Comparison of ENCODE assay signal across 1 cellular context in the genomic region with DNA sequence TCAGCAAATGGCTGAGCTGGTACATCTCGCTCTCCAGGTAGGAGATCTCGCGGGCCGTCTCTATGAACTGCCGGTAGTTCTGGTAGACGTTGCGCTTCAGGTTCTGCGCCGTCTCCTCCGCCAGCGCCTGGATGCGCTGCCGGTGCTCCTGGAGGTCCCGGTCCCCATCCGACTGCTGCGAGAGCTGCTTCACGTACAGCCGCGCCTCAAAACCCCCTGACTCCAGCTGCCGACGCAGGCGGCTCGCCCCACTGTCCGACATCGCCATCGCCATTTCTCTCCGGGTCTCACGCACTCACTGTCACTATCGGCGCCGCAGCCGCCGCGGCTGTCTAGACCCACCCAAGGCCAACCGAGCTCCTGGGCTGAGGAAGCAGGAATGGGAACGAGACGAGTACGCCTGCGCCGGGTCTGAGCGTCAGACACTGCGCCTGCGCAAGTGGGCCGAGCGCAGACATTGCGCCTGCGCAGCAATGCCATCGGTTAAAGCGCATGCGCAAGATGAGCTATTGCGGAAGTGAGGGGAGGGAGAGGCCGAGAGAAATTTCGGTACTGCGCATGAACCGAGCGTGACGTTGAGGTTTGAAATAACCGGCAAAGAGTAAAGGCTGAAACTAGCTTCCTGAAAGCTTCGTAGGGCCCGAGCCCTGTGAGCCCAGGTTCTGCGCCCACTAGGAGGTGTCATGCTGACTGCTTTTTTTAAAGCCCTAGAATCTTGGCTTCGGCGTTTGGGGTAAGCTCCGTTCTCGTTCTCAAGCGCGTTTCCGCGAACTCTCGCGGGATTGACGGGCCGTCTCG.
A peak's percentile ranks its signal among the peaks of the same experiment; 100 is the strongest.
TF ChIP-seq lines count a peak whose summit lies in the region.

A gene with protein sequence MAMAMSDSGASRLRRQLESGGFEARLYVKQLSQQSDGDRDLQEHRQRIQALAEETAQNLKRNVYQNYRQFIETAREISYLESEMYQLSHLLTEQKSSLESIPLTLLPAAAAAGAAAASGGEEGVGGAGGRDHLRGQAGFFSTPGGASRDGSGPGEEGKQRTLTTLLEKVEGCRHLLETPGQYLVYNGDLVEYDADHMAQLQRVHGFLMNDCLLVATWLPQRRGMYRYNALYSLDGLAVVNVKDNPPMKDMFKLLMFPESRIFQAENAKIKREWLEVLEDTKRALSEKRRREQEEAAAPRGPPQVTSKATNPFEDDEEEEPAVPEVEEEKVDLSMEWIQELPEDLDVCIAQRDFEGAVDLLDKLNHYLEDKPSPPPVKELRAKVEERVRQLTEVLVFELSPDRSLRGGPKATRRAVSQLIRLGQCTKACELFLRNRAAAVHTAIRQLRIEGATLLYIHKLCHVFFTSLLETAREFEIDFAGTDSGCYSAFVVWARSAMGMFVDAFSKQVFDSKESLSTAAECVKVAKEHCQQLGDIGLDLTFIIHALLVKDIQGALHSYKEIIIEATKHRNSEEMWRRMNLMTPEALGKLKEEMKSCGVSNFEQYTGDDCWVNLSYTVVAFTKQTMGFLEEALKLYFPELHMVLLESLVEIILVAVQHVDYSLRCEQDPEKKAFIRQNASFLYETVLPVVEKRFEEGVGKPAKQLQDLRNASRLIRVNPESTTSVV (minus strand): TSS at position 381 of the 798 bp plus-strand sequence. CDS start 107 bp downstream, at position 274.

TF ChIP-seq in K562, 482 proteins besides CTCF, POLR2A, EP300 and RAD21 (continued from another document and continues in another):
- TF ChIP-seq, protein P1, sequence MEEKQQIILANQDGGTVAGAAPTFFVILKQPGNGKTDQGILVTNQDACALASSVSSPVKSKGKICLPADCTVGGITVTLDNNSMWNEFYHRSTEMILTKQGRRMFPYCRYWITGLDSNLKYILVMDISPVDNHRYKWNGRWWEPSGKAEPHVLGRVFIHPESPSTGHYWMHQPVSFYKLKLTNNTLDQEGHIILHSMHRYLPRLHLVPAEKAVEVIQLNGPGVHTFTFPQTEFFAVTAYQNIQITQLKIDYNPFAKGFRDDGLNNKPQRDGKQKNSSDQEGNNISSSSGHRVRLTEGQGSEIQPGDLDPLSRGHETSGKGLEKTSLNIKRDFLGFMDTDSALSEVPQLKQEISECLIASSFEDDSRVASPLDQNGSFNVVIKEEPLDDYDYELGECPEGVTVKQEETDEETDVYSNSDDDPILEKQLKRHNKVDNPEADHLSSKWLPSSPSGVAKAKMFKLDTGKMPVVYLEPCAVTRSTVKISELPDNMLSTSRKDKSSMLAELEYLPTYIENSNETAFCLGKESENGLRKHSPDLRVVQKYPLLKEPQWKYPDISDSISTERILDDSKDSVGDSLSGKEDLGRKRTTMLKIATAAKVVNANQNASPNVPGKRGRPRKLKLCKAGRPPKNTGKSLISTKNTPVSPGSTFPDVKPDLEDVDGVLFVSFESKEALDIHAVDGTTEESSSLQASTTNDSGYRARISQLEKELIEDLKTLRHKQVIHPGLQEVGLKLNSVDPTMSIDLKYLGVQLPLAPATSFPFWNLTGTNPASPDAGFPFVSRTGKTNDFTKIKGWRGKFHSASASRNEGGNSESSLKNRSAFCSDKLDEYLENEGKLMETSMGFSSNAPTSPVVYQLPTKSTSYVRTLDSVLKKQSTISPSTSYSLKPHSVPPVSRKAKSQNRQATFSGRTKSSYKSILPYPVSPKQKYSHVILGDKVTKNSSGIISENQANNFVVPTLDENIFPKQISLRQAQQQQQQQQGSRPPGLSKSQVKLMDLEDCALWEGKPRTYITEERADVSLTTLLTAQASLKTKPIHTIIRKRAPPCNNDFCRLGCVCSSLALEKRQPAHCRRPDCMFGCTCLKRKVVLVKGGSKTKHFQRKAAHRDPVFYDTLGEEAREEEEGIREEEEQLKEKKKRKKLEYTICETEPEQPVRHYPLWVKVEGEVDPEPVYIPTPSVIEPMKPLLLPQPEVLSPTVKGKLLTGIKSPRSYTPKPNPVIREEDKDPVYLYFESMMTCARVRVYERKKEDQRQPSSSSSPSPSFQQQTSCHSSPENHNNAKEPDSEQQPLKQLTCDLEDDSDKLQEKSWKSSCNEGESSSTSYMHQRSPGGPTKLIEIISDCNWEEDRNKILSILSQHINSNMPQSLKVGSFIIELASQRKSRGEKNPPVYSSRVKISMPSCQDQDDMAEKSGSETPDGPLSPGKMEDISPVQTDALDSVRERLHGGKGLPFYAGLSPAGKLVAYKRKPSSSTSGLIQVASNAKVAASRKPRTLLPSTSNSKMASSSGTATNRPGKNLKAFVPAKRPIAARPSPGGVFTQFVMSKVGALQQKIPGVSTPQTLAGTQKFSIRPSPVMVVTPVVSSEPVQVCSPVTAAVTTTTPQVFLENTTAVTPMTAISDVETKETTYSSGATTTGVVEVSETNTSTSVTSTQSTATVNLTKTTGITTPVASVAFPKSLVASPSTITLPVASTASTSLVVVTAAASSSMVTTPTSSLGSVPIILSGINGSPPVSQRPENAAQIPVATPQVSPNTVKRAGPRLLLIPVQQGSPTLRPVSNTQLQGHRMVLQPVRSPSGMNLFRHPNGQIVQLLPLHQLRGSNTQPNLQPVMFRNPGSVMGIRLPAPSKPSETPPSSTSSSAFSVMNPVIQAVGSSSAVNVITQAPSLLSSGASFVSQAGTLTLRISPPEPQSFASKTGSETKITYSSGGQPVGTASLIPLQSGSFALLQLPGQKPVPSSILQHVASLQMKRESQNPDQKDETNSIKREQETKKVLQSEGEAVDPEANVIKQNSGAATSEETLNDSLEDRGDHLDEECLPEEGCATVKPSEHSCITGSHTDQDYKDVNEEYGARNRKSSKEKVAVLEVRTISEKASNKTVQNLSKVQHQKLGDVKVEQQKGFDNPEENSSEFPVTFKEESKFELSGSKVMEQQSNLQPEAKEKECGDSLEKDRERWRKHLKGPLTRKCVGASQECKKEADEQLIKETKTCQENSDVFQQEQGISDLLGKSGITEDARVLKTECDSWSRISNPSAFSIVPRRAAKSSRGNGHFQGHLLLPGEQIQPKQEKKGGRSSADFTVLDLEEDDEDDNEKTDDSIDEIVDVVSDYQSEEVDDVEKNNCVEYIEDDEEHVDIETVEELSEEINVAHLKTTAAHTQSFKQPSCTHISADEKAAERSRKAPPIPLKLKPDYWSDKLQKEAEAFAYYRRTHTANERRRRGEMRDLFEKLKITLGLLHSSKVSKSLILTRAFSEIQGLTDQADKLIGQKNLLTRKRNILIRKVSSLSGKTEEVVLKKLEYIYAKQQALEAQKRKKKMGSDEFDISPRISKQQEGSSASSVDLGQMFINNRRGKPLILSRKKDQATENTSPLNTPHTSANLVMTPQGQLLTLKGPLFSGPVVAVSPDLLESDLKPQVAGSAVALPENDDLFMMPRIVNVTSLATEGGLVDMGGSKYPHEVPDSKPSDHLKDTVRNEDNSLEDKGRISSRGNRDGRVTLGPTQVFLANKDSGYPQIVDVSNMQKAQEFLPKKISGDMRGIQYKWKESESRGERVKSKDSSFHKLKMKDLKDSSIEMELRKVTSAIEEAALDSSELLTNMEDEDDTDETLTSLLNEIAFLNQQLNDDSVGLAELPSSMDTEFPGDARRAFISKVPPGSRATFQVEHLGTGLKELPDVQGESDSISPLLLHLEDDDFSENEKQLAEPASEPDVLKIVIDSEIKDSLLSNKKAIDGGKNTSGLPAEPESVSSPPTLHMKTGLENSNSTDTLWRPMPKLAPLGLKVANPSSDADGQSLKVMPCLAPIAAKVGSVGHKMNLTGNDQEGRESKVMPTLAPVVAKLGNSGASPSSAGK (IDR thresholded peaks at IDR 0.05): no peak; the same call in 1 of the 2 replicates
- TF ChIP-seq, protein P2, sequence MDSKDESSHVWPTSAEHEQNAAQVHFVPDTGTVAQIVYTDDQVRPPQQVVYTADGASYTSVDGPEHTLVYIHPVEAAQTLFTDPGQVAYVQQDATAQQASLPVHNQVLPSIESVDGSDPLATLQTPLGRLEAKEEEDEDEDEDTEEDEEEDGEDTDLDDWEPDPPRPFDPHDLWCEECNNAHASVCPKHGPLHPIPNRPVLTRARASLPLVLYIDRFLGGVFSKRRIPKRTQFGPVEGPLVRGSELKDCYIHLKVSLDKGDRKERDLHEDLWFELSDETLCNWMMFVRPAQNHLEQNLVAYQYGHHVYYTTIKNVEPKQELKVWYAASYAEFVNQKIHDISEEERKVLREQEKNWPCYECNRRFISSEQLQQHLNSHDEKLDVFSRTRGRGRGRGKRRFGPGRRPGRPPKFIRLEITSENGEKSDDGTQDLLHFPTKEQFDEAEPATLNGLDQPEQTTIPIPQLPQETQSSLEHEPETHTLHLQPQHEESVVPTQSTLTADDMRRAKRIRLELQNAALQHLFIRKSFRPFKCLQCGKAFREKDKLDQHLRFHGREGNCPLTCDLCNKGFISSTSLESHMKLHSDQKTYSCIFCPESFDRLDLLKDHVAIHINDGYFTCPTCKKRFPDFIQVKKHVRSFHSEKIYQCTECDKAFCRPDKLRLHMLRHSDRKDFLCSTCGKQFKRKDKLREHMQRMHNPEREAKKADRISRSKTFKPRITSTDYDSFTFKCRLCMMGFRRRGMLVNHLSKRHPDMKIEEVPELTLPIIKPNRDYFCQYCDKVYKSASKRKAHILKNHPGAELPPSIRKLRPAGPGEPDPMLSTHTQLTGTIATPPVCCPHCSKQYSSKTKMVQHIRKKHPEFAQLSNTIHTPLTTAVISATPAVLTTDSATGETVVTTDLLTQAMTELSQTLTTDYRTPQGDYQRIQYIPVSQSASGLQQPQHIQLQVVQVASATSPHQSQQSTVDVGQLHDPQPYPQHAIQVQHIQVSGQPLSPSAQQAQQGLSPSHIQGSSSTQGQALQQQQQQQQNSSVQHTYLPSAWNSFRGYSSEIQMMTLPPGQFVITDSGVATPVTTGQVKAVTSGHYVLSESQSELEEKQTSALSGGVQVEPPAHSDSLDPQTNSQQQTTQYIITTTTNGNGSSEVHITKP (IDR thresholded peaks at IDR 0.05; ENCODE audit: partially characterized antibody): no peak
- TF ChIP-seq DMBX1 (CRISPR knock-in tag; IDR thresholded peaks at IDR 0.05; ENCODE audit: borderline replicate concordance) (no peak; the same call in 1 of the 2 replicates), DPF2 (IDR thresholded peaks at IDR 0.05) (peak; percentile 59; the same call in 1 of the 2 replicates), SLC30A9 (CRISPR knock-in tag; IDR thresholded peaks at IDR 0.05) (no peak), ZSCAN32 (CRISPR knock-in tag; IDR thresholded peaks at IDR 0.05) (peak; percentile 37; the same call in 1 of the 2 replicates), SUPT5H (IDR thresholded peaks at IDR 0.05) (peak; percentile 90), NUFIP1 (IDR thresholded peaks at IDR 0.05; ENCODE audit: partially characterized antibody) (no peak), ZC3H8 (IDR thresholded peaks at IDR 0.05) (no peak), GABPB2 (CRISPR knock-in tag; conservative IDR thresholded peaks at IDR 0.05) (no peak; the same call in 1 of the 2 replicates)
- TF ChIP-seq, protein P3, sequence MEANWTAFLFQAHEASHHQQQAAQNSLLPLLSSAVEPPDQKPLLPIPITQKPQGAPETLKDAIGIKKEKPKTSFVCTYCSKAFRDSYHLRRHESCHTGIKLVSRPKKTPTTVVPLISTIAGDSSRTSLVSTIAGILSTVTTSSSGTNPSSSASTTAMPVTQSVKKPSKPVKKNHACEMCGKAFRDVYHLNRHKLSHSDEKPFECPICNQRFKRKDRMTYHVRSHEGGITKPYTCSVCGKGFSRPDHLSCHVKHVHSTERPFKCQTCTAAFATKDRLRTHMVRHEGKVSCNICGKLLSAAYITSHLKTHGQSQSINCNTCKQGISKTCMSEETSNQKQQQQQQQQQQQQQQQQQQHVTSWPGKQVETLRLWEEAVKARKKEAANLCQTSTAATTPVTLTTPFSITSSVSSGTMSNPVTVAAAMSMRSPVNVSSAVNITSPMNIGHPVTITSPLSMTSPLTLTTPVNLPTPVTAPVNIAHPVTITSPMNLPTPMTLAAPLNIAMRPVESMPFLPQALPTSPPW (CRISPR knock-in tag; IDR thresholded peaks at IDR 0.05): no peak; the same call in 1 of the 2 replicates
- TF ChIP-seq, protein P4, sequence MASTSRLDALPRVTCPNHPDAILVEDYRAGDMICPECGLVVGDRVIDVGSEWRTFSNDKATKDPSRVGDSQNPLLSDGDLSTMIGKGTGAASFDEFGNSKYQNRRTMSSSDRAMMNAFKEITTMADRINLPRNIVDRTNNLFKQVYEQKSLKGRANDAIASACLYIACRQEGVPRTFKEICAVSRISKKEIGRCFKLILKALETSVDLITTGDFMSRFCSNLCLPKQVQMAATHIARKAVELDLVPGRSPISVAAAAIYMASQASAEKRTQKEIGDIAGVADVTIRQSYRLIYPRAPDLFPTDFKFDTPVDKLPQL (IDR thresholded peaks at IDR 0.05; ENCODE audit: extremely low read depth, insufficient read length): no peak
- TF ChIP-seq, protein P5, sequence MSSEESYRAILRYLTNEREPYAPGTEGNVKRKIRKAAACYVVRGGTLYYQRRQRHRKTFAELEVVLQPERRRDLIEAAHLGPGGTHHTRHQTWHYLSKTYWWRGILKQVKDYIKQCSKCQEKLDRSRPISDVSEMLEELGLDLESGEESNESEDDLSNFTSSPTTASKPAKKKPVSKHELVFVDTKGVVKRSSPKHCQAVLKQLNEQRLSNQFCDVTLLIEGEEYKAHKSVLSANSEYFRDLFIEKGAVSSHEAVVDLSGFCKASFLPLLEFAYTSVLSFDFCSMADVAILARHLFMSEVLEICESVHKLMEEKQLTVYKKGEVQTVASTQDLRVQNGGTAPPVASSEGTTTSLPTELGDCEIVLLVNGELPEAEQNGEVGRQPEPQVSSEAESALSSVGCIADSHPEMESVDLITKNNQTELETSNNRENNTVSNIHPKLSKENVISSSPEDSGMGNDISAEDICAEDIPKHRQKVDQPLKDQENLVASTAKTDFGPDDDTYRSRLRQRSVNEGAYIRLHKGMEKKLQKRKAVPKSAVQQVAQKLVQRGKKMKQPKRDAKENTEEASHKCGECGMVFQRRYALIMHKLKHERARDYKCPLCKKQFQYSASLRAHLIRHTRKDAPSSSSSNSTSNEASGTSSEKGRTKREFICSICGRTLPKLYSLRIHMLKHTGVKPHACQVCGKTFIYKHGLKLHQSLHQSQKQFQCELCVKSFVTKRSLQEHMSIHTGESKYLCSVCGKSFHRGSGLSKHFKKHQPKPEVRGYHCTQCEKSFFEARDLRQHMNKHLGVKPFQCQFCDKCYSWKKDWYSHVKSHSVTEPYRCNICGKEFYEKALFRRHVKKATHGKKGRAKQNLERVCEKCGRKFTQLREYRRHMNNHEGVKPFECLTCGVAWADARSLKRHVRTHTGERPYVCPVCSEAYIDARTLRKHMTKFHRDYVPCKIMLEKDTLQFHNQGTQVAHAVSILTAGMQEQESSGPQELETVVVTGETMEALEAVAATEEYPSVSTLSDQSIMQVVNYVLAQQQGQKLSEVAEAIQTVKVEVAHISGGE (CRISPR knock-in tag; IDR thresholded peaks at IDR 0.05): peak in 1 of 3 experiments; percentile 49; a peak in 1 of 6 replicates
